1 cellular context compared by ENCODE assay signal in genomic region chr15:31540633-31541032, GRCh38.
TF ChIP-seq lines count a peak whose summit lies in the region.

No MANE protein-coding gene starts in this region.

TF ChIP-seq in liver, 16 proteins besides CTCF, POLR2A, EP300 and RAD21 (continued from another document):
- TF ChIP-seq REST (IDR thresholded peaks at IDR 0.05) (no peak), YY1 (IDR thresholded peaks at IDR 0.05) (peak; percentile 37)
